In genomic region chr11:83012168-83013067, GRCh38 we compare ENCODE assay signal across 24 cellular contexts. TPM values are rescaled to one million over a fixed set of nuclear protein-coding genes. Genes with fewer than 3 reads are reported as not detected.
A peak's percentile ranks its signal among the peaks of the same experiment; 100 is the strongest.
DNase-seq lines count a peak whose midpoint lies in the region; ATAC-seq and TF ChIP-seq lines count a peak whose summit lies in the region.
"Had no signal": no experiment of that assay in that cellular context is flagged by ENCODE, and none has a peak within 500 bp of the region (broad histone marks: within the 10 kb centered on the region; RNA-seq: fewer than 3 reads in every experiment).

No MANE protein-coding gene starts in this region.

- no peaks in the 10 kb centered on the region for H3K36me3 ChIP-seq in suprapubic skin
- H3K36me3 ChIP-seq in BE2C = no peaks in the 10 kb centered on the region; the same call in 1 of the 2 replicates
- H3K36me3 ChIP-seq: ascending aorta; BLaER1 treated with 17β-estradiol and CSF1 and Interleukin-3, amounts not matched to agents 10 nM and 100 nM; upper lobe of right lung had no signal

- H3K36me3 Mint-ChIP-seq in activated naive CD8-positive, alpha-beta T cell treated with anti-CD3 and anti-CD28 coated beads, Interleukin-2, amount 50 U/mL, for 24 hours (ENCODE audit: low read depth) = no peaks in the 10 kb centered on the region
- H3K36me3 Mint-ChIP-seq in activated naive CD8-positive, alpha-beta T cell treated with anti-CD3 and anti-CD28 coated beads for 36 hours = peaks cover 28% of the 10 kb centered on the region
- H3K36me3 Mint-ChIP-seq: natural killer cell treated with Interleukin-12 subunit alpha and Interleukin-12 subunit beta and Interleukin-15 and Interleukin-18, amount 100 ng/mL, for 72 hours had no signal

- H3K4me1 ChIP-seq in suprapubic skin = peaks cover 16% of the 10 kb centered on the region
- peaks cover 21% of the 10 kb centered on the region for H3K4me1 ChIP-seq in BE2C

- H3K27me3 ChIP-seq in layer of hippocampus (ENCODE audit: control insufficient read depth, insufficient read depth, low read length) = no peaks in the 10 kb centered on the region
- no peaks in the 10 kb centered on the region for H3K27me3 ChIP-seq in suprapubic skin
- no peaks in the 10 kb centered on the region for H3K27me3 ChIP-seq in BE2C
- H3K27me3 ChIP-seq: ascending aorta; BLaER1 treated with 17β-estradiol and CSF1 and Interleukin-3, amounts not matched to agents 10 nM and 100 nM; foreskin keratinocyte; upper lobe of right lung had no signal

- H3K27ac Mint-ChIP-seq in activated naive CD8-positive, alpha-beta T cell treated with anti-CD3 and anti-CD28 coated beads, Interleukin-2, amount 50 U/mL, for 24 hours = no peak overlapping the region
- H3K27ac Mint-ChIP-seq in activated naive CD8-positive, alpha-beta T cell treated with anti-CD3 and anti-CD28 coated beads for 36 hours = no peak overlapping the region
- H3K27ac Mint-ChIP-seq: activated naive CD4-positive, alpha-beta T cell treated with anti-CD3 and anti-CD28 coated beads, Interleukin-2, amount 50 U/mL, for 24 hours; immature natural killer cell; natural killer cell treated with Interleukin-12 subunit alpha and Interleukin-12 subunit beta and Interleukin-15 and Interleukin-18, amount 100 ng/mL, for 72 hours had no signal

- no peak for DNase-seq in activated naive CD8-positive, alpha-beta T cell treated with anti-CD3 and anti-CD28 coated beads, Interleukin-2, amount 50 U/mL, for 24 hours
- no peak for DNase-seq in activated naive CD8-positive, alpha-beta T cell treated with anti-CD3 and anti-CD28 coated beads for 36 hours
- peak in 1 of 49 donors; percentile 12 for DNase-seq in substantia nigra (lab: John Stamatoyannopoulos, UW)
- no peak for DNase-seq in suprapubic skin (ENCODE audit: low spot score in 2 of 2)
- no peak for DNase-seq in stimulated activated CD4-positive, alpha-beta T cell treated with anti-CD3 and anti-CD28 coated beads, Interleukin-15, amount 100 ng/mL, for 24 hours
- no peak for DNase-seq in BE2C
- DNase-seq: activated CD4-positive, alpha-beta T cell treated with anti-CD3 and anti-CD28 coated beads for 48 hours; COR-L47; DMS79 treated with DMSO at 0.1 percent for 48 hours; effector CD8-positive, alpha-beta T cell; foreskin keratinocyte; immature natural killer cell; NCI-H2107; NCI-H510A; stimulated activated CD8-positive, alpha-beta memory T cell treated with anti-CD3 and anti-CD28 coated beads, Interleukin-4, amount 100 ng/mL, for 48 hours; upper lobe of right lung had no signal

- peak; percentile 52 for ATAC-seq in activated naive CD8-positive, alpha-beta T cell treated with anti-CD3 and anti-CD28 coated beads, Interleukin-2, amount 50 U/mL, for 24 hours
- ATAC-seq: foreskin keratinocyte; left lobe of liver; natural killer cell treated with Interleukin-12 subunit alpha and Interleukin-12 subunit beta and Interleukin-15 and Interleukin-18, amount 100 ng/mL, for 72 hours; upper lobe of right lung had no signal

- peaks cover 42% of the 10 kb centered on the region for H3K4me1 Mint-ChIP-seq in activated naive CD8-positive, alpha-beta T cell treated with anti-CD3 and anti-CD28 coated beads, Interleukin-2, amount 50 U/mL, for 24 hours
- peaks cover 41% of the 10 kb centered on the region for H3K4me1 Mint-ChIP-seq in activated naive CD8-positive, alpha-beta T cell treated with anti-CD3 and anti-CD28 coated beads for 36 hours

- H3K4me3 Mint-ChIP-seq in activated naive CD8-positive, alpha-beta T cell treated with anti-CD3 and anti-CD28 coated beads, Interleukin-2, amount 50 U/mL, for 24 hours = no peak overlapping the region
- H3K4me3 Mint-ChIP-seq in activated naive CD8-positive, alpha-beta T cell treated with anti-CD3 and anti-CD28 coated beads for 36 hours = no peak overlapping the region
- H3K4me3 Mint-ChIP-seq: activated naive CD4-positive, alpha-beta T cell treated with anti-CD3 and anti-CD28 coated beads, Interleukin-2, amount 50 U/mL, for 24 hours; immature natural killer cell; natural killer cell treated with Interleukin-12 subunit alpha and Interleukin-12 subunit beta and Interleukin-15 and Interleukin-18, amount 100 ng/mL, for 72 hours had no signal

- WGBS in suprapubic skin = 86% methylated on average over 7 of the region's 7 CpGs

- H3K9me3 ChIP-seq in suprapubic skin (no peaks in the 10 kb centered on the region), BE2C (no peaks in the 10 kb centered on the region)
- H3K9me3 ChIP-seq: ascending aorta; BLaER1 treated with 17β-estradiol and CSF1 and Interleukin-3, amounts not matched to agents 10 nM and 100 nM; upper lobe of right lung had no signal

- H3K4me3 ChIP-seq in suprapubic skin (no peak overlapping the region), BE2C (ENCODE audit: low read depth, low read length) (no peak overlapping the region)
- H3K4me3 ChIP-seq: ascending aorta; BLaER1 treated with 17β-estradiol and CSF1 and Interleukin-3, amounts not matched to agents 10 nM and 100 nM; upper lobe of right lung had no signal

- no peak for TF ChIP-seq EP300 in suprapubic skin (IDR thresholded peaks at IDR 0.05)

- H3K27ac ChIP-seq in VCaP (peak overlapping the region; percentile 7; the same call in 1 of the 2 replicates), layer of hippocampus (ENCODE audit: low read depth, low read length) (peak overlapping the region; percentile 82), substantia nigra (ENCODE audit: low read depth, low read length, poor library complexity, severe bottlenecking) (peak overlapping the region; percentile 93), suprapubic skin (no peak overlapping the region)
- H3K27ac ChIP-seq: ascending aorta; BLaER1 treated with 17β-estradiol and CSF1 and Interleukin-3, amounts not matched to agents 10 nM and 100 nM; foreskin keratinocyte; upper lobe of right lung had no signal

- no peak for TF ChIP-seq CTCF in VCaP (conservative IDR thresholded peaks at IDR 0.05)
- TF ChIP-seq CTCF in suprapubic skin (IDR thresholded peaks at IDR 0.05) = no peak
- no peak for TF ChIP-seq CTCF in BE2C (IDR thresholded peaks at IDR 0.05; ENCODE audit: low read depth, low read length)

- H3K27me3 Mint-ChIP-seq in activated naive CD8-positive, alpha-beta T cell treated with anti-CD3 and anti-CD28 coated beads, Interleukin-2, amount 50 U/mL, for 24 hours = no peaks in the 10 kb centered on the region
- no peaks in the 10 kb centered on the region for H3K27me3 Mint-ChIP-seq in activated naive CD8-positive, alpha-beta T cell treated with anti-CD3 and anti-CD28 coated beads for 36 hours
- H3K27me3 Mint-ChIP-seq: activated naive CD4-positive, alpha-beta T cell treated with anti-CD3 and anti-CD28 coated beads, Interleukin-2, amount 50 U/mL, for 24 hours; IgD-negative memory B cell; natural killer cell treated with Interleukin-12 subunit alpha and Interleukin-12 subunit beta and Interleukin-15 and Interleukin-18, amount 100 ng/mL, for 72 hours had no signal

- TF ChIP-seq POLR2A in suprapubic skin (IDR thresholded peaks at IDR 0.05) = no peak

- H3K9me3 Mint-ChIP-seq in activated naive CD8-positive, alpha-beta T cell treated with anti-CD3 and anti-CD28 coated beads, Interleukin-2, amount 50 U/mL, for 24 hours = no peaks in the 10 kb centered on the region
- peaks cover 4% of the 10 kb centered on the region for H3K9me3 Mint-ChIP-seq in activated naive CD8-positive, alpha-beta T cell treated with anti-CD3 and anti-CD28 coated beads for 36 hours
- H3K9me3 Mint-ChIP-seq: activated naive CD4-positive, alpha-beta T cell treated with anti-CD3 and anti-CD28 coated beads, Interleukin-2, amount 50 U/mL, for 24 hours; immature natural killer cell; natural killer cell treated with Interleukin-12 subunit alpha and Interleukin-12 subunit beta and Interleukin-15 and Interleukin-18, amount 100 ng/mL, for 72 hours had no signal

RNA-seq across cellular contexts. Expression of gene RAB30, which starts 59.3 kb away (rescaled TPM):
- 10 to 100 TPM; 23.1 to 23.4 TPM for total RNA-seq in activated naive CD8-positive, alpha-beta T cell treated with anti-CD3 and anti-CD28 coated beads for 36 hours
- 10 to 100 TPM; 14.1 to 38.1 (median 24.4) TPM for total RNA-seq in suprapubic skin
- 7.0 TPM for polyA plus RNA-seq in BE2C (2012; ENCODE audit: insufficient read depth, insufficient read length, low read depth)
